24 cellular contexts compared by ENCODE assay signal in genomic region chr5:125065736-125066135, GRCh38.
DNase-seq lines count a peak whose midpoint lies in the region; ATAC-seq and TF ChIP-seq lines count a peak whose summit lies in the region.
"Had no signal": no experiment of that assay in that cellular context is flagged by ENCODE, and none has a peak within 500 bp of the region (broad histone marks: within the 10 kb centered on the region; RNA-seq: fewer than 3 reads in every experiment).

No MANE protein-coding gene starts in this region.

- no peak overlapping the region for H3K27ac ChIP-seq in cardiac muscle cell
- no peak overlapping the region for H3K27ac ChIP-seq in left ventricle myocardium inferior (replicated peaks)
- no peak overlapping the region for H3K27ac ChIP-seq in WERI-Rb-1
- H3K27ac ChIP-seq: brain microvascular endothelial cell, neutrophil, SJSA1, thyroid gland, uterus had no signal

- H3K9me3 ChIP-seq in cardiac muscle cell (ENCODE audit: low read depth) (no peaks in the 10 kb centered on the region), left ventricle myocardium inferior (replicated peaks) (no peaks in the 10 kb centered on the region), WERI-Rb-1 (ENCODE audit: severe bottlenecking) (peaks cover 2% of the 10 kb centered on the region)
- H3K9me3 ChIP-seq: neutrophil, SJSA1, thyroid gland, uterus had no signal

- H3K36me3 ChIP-seq in cardiac muscle cell = no peaks in the 10 kb centered on the region
- no peaks in the 10 kb centered on the region for H3K36me3 ChIP-seq in left ventricle myocardium inferior
- no peaks in the 10 kb centered on the region for H3K36me3 ChIP-seq in WERI-Rb-1
- H3K36me3 ChIP-seq: brain microvascular endothelial cell, neutrophil, SJSA1, thyroid gland, uterus had no signal

- H3K4me3 ChIP-seq in cardiac muscle cell = no peak overlapping the region
- no peak overlapping the region for H3K4me3 ChIP-seq in left ventricle myocardium inferior
- H3K4me3 ChIP-seq in WERI-Rb-1 (ENCODE audit: low read depth, low read length) = no peak overlapping the region
- H3K4me3 ChIP-seq: SJSA1, thyroid gland, uterus had no signal

- peaks cover 15% of the 10 kb centered on the region for H3K4me1 ChIP-seq in cardiac muscle cell (ENCODE audit: low read depth)
- peaks cover 10% of the 10 kb centered on the region for H3K4me1 ChIP-seq in left ventricle myocardium inferior
- H3K4me1 ChIP-seq: SJSA1, thyroid gland, uterus had no signal

- intact Hi-C loops in left ventricle myocardium inferior (cut with micrococcal nuclease) = no loop called here
- intact Hi-C loops in left colon (cut with DNase I, micrococcal nuclease) = no loop called here

- TF ChIP-seq CTCF in cardiac muscle cell (IDR thresholded peaks at IDR 0.05; ENCODE audit: low read depth, low read length) (no peak), left ventricle myocardium inferior (IDR thresholded peaks at IDR 0.05; ENCODE audit: borderline replicate concordance) (no peak), WERI-Rb-1 (IDR thresholded peaks at IDR 0.05; ENCODE audit: low read depth, low read length) (no peak)

- ATAC-seq in left colon (peak; percentile 54), GM21447 (IDR thresholded peaks at IDR 0.05; ENCODE audit: unreplicated experiment) (no peak), GM19397 (IDR thresholded peaks at IDR 0.05; ENCODE audit: unreplicated experiment) (no peak)
- ATAC-seq: activated CD8-positive, alpha-beta memory T cell treated with anti-CD3 and anti-CD28 coated beads, Interleukin-2, amount 10 ng/mL, durations not matched to agents 7 days and 5 days had no signal

- DNase-seq in cardiac muscle cell (ENCODE audit: low read depth in 1 of 2, low spot score in 1 of 2) = peak; percentile 27 to 67
- DNase-seq in left ventricle myocardium inferior = no peak
- peak; percentile 38 for DNase-seq in amniotic epithelial cell (ENCODE audit: low read depth)
- no peak for DNase-seq in left colon
- no peak for DNase-seq in WERI-Rb-1
- no peak for DNase-seq in NCI-H2081 (lab: John Stamatoyannopoulos, UW)
- DNase-seq: activated CD8-positive, alpha-beta memory T cell treated with anti-CD3 and anti-CD28 coated beads, Interleukin-2, amount 10 ng/mL, durations not matched to agents 7 days and 5 days; activated naive CD4-positive, alpha-beta T cell; activated T-cell treated with anti-CD3 and anti-CD28 coated beads, Interleukin-2, amount 50 U/mL, for 48 hours; AML-193; brain microvascular endothelial cell; CD4-positive, alpha-beta memory T cell; effector CD4-positive, alpha-beta T cell; hippocampal formation; NCI-H1694 treated with DMSO at 0.1 percent for 48 hours; NCI-H524 treated with DMSO at 0.1 percent for 48 hours; posterior cingulate gyrus; stimulated activated CD4-positive, alpha-beta T cell treated with anti-CD3 and anti-CD28 coated beads, Interleukin-4, amount 100 ng/mL, for 24 hours; thyroid gland; uterus had no signal

- no peaks in the 10 kb centered on the region for H3K27me3 ChIP-seq in cardiac muscle cell
- no peaks in the 10 kb centered on the region for H3K27me3 ChIP-seq in left ventricle myocardium inferior (ENCODE audit: low read depth)
- no peaks in the 10 kb centered on the region for H3K27me3 ChIP-seq in WERI-Rb-1 (ENCODE audit: insufficient read depth, low read depth, severe bottlenecking)
- H3K27me3 ChIP-seq: brain microvascular endothelial cell, neutrophil, SJSA1, thyroid gland, uterus had no signal

Comparison
In these comparisons a context has a peak if more than half of its experiments do, and no peak if none do; other contexts are left out.
1. DNase-seq: peak in cardiac muscle cell (2 of 2) and amniotic epithelial cell (single experiment); none in left ventricle myocardium inferior (single experiment), left colon (0 of 2), WERI-Rb-1 (single experiment) and NCI-H2081 (0 of 2).